26 cellular contexts compared by ENCODE assay signal in the genomic region with DNA sequence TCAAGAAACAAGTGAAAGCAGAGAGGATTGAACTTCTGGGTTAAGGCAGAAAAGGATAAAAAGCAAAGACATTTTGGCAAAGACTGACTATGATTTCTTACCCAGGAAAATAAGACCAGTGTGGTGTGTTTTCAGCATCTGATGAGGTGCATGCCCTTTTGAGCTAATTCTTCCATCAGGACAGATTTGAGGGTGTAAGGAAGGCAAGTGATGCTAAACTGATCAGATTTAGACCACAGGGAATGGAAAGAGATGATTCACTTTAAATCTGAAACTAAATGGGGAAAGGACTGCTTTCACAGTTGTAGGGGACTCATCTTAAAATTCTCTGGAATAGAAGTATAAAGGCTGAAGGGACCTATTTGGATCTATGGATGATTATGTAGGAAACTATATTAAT. TPM values are rescaled to one million over a fixed set of nuclear protein-coding genes. Genes with fewer than 3 reads are reported as not detected.
"Had no signal": no experiment of that assay in that cellular context is flagged by ENCODE, and none has a peak within 500 bp of the region (broad histone marks: within the 10 kb centered on the region; RNA-seq: fewer than 3 reads in every experiment).

No MANE protein-coding gene starts in this region.

- H3K36me3 ChIP-seq: heart right ventricle, sigmoid colon, tibial nerve, upper lobe of right lung, vagina had no signal

- H3K4me3 Mint-ChIP-seq: naive B cell, nephron progenitor cell had no signal

- DNase-seq: effector memory CD4-positive, alpha-beta T cell; heart right ventricle; hypothalamus; kidney glomerular epithelial cell; mesendoderm; naive B cell; nephron progenitor cell; posterior cingulate gyrus; sigmoid colon; stimulated activated CD4-positive, alpha-beta T cell treated with anti-CD3 and anti-CD28 coated beads, Interleukin-2, amount 100 ng/mL, for 24 hours; stimulated activated CD4-positive, alpha-beta T cell treated with anti-CD3 and anti-CD28 coated beads, Interleukin-4, amount 100 ng/mL, for 4 hours; stimulated activated naive CD4-positive, alpha-beta T cell treated with Interleukin-2 at 50 U/mL for 16 hours; testis; upper lobe of right lung had no signal

- H3K27me3 ChIP-seq: sigmoid colon, testis, tibial nerve, upper lobe of right lung, vagina had no signal

- H3K9me3 ChIP-seq: heart right ventricle, sigmoid colon, testis, tibial nerve, upper lobe of right lung, vagina had no signal

- H3K27ac ChIP-seq: heart right ventricle, sigmoid colon, skin epidermis, testis, tibial nerve, upper lobe of right lung, vagina had no signal

- H3K9me3 Mint-ChIP-seq: naive B cell had no signal

- H3K36me3 Mint-ChIP-seq: naive B cell had no signal

- H3K4me3 ChIP-seq: heart right ventricle, sigmoid colon, skin epidermis, testis, tibial nerve, upper lobe of right lung, vagina had no signal

- H3K4me1 ChIP-seq: sigmoid colon, testis, tibial nerve, upper lobe of right lung, vagina had no signal

- ATAC-seq: esophagus mucosa, heart right ventricle, upper lobe of right lung had no signal

- H3K27ac Mint-ChIP-seq: nephron progenitor cell had no signal

RNA-seq across cellular contexts. Expression of gene CPLX4, which starts 59.5 kb away (rescaled TPM):
- total RNA-seq: esophagus mucosa, fibroblast of lung, frontal cortex, glomerular endothelial cell, liver, lung microvascular endothelial cell, osteocyte, pulmonary artery endothelial cell, subcutaneous adipose tissue, tibial nerve, upper lobe of right lung, vagina had no signal
- polyA plus RNA-seq: fibroblast of lung, heart right ventricle, liver, sigmoid colon had no signal
